In the genomic region with DNA sequence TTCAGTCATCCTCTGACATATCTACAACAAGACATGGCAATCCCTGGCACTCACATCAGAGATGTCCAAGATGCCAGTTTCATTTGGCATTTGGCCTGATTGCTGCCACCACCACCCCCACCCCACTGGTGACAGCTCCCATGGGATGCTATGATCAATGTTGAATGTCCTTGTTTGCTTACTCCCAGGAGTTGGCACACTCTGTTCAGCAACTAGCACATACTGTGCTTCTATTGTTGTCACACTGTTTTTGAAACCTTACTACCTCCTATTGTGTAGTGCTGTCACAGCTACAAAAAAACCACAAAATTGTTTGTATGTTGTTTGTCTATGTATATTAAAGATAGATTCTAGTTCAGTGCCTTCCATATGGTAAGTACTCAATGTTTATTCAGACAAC, we compare ENCODE assay signal across 16 cellular contexts.
DNase-seq lines count a peak whose midpoint lies in the region; FAIRE-seq lines count a peak whose summit lies in the region.
"Had no signal": no experiment of that assay in that cellular context is flagged by ENCODE, and none has a peak within 500 bp of the region (broad histone marks: within the 10 kb centered on the region; RNA-seq: fewer than 3 reads in every experiment).

No MANE protein-coding gene starts in this region.

- DNase-seq in NCI-H510A (lab: John Stamatoyannopoulos, UW) (peak; percentile 4), NCI-H510A treated with DMSO at 0.1 percent for 48 hours (lab: John Stamatoyannopoulos, UW) (no peak), DMS153 treated with DMSO at 0.1 percent for 48 hours (lab: John Stamatoyannopoulos, UW; ENCODE audit: unreplicated experiment) (peak; percentile 2), NCI-H69 (lab: John Stamatoyannopoulos, UW) (peak; percentile 1), hepatic stellate cell (ENCODE audit: low spot score) (no peak), frontal cortex (ENCODE audit: low spot score in 2 of 2) (no peak)
- no peak for DNase-seq in activated CD4-positive, alpha-beta T cell treated with anti-CD3 and anti-CD28 coated beads for 48 hours
- DNase-seq: AML-193; Caco-2; CD4-positive, alpha-beta T cell; GM23248 had no signal

- FAIRE-seq in frontal cortex (lab: Jason Lieb, UNC): no peak
- FAIRE-seq: A549, D721Med, G401.6, GM12892, GM18507 had no signal

Comparison
In these comparisons a context has a peak if more than half of its experiments do, and no peak if none do; other contexts are left out.
1. DNase-seq: peak in NCI-H510A (single experiment), DMS153 treated with DMSO at 0.1 percent for 48 hours (single experiment) and NCI-H69 (single experiment); none in NCI-H510A treated with DMSO at 0.1 percent for 48 hours (single experiment), hepatic stellate cell (single experiment), frontal cortex (0 of 2) and activated CD4-positive, alpha-beta T cell treated with anti-CD3 and anti-CD28 coated beads for 48 hours (single experiment).